ENCODE assay signal across 10 cellular contexts in the genomic region with DNA sequence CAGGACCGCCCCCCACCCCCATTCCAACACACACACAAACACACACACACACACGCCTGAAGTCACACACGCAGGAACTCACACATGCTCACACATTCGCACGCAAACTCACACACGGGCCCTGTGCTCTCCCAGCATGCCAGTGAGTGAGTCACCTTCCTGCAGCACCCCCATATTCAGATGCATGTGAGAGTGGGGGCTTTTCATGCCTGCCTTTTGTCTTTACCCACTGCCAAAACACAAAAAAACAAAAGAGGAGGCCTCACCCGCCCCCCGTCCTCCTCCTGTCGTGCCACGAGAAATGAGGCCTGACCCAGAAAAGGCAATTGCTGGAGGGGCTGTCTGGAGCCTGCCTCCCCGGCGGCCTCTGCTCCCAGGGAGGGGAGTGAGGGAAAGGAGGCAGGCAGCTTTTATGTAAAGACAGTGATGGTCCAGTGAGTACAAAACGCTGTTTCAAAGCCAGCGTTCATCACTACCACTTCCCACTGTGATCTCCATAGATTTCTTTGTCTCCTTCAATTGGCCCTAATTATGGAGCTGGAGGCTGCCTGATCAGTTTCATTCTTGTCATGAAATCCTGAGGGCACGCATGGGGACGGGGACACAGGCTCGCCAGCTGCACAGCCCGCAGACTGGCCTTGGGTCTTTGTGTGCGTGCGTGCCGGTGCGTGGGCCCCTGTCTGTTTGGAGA. TPM values are rescaled to one million over a fixed set of nuclear protein-coding genes. Genes with fewer than 3 reads are reported as not detected.
DNase-seq lines count a peak whose midpoint lies in the region; ATAC-seq and TF ChIP-seq lines count a peak whose summit lies in the region.
"Had no signal": no experiment of that assay in that cellular context is flagged by ENCODE, and none has a peak within 500 bp of the region (broad histone marks: within the 10 kb centered on the region; RNA-seq: fewer than 3 reads in every experiment).

No MANE protein-coding gene starts in this region.

- peaks cover 0 to 67% (median 51%) of the 10 kb centered on the region in 4 donors for H3K4me1 ChIP-seq in transverse colon

- peak; percentile 53 to 66 for ATAC-seq in activated T-cell treated with anti-CD3 and anti-CD28 coated beads, Interleukin-2, amount 50 U/mL, for 72 hours (replicated peaks in 1 of 2)
- ATAC-seq in HG02852 (IDR thresholded peaks at IDR 0.05; ENCODE audit: unreplicated experiment) (no peak), GM18873 (IDR thresholded peaks at IDR 0.05; ENCODE audit: low FRiP score, unreplicated experiment) (no peak), GM21367 (IDR thresholded peaks at IDR 0.05; ENCODE audit: unreplicated experiment) (no peak)

- in situ Hi-C loops in transverse colon (cut with MboI; ENCODE audit: low pct_ligation_motif_present in 1 of 4, low pct_unique_long_range_greater_than_20kb in 1 of 4, low sequenced_read_pairs in 3 of 4) = no loop called here

- no peak for TF ChIP-seq EP300 in transverse colon (IDR thresholded peaks at IDR 0.05; ENCODE audit: low read depth)

- CTCF ChIA-PET in activated naive CD4-positive, alpha-beta T cell treated with anti-CD3 and anti-CD28 coated beads for 36 hours (lab: Charles Lee) = no interaction called here

- H3K9me3 Mint-ChIP-seq in activated naive CD4-positive, alpha-beta T cell treated with anti-CD3 and anti-CD28 coated beads for 36 hours = no peaks in the 10 kb centered on the region
- H3K9me3 Mint-ChIP-seq in activated T-cell treated with anti-CD3 and anti-CD28 coated beads, Interleukin-2, amount 50 U/mL, for 72 hours = no peaks in the 10 kb centered on the region
- no peaks in the 10 kb centered on the region for H3K9me3 Mint-ChIP-seq in immature natural killer cell

- H3K9me3 ChIP-seq in transverse colon = no peaks in the 10 kb centered on the region

- H3K27me3 Mint-ChIP-seq in activated naive CD4-positive, alpha-beta T cell treated with anti-CD3 and anti-CD28 coated beads for 36 hours (ENCODE audit: low read depth) = no peaks in the 10 kb centered on the region
- no peaks in the 10 kb centered on the region for H3K27me3 Mint-ChIP-seq in activated T-cell treated with anti-CD3 and anti-CD28 coated beads, Interleukin-2, amount 50 U/mL, for 72 hours (ENCODE audit: low read depth)
- H3K27me3 Mint-ChIP-seq in immature natural killer cell (ENCODE audit: low read depth in 3 of 3) = peaks cover 0 to 9% (median 4%) of the 10 kb centered on the region in 3 donors

- TF ChIP-seq CTCF in transverse colon (IDR thresholded peaks at IDR 0.05) = no peak

- no peak overlapping the region for H3K4me3 ChIP-seq in transverse colon

- no peak overlapping the region for H3K4me3 Mint-ChIP-seq in activated naive CD4-positive, alpha-beta T cell treated with anti-CD3 and anti-CD28 coated beads for 36 hours
- peak overlapping the region; percentile 3 to 67 for H3K4me3 Mint-ChIP-seq in activated T-cell treated with anti-CD3 and anti-CD28 coated beads, Interleukin-2, amount 50 U/mL, for 72 hours
- peak overlapping the region; percentile 2 to 65 (median 12) for H3K4me3 Mint-ChIP-seq in immature natural killer cell

- no peak overlapping the region for H3K27ac Mint-ChIP-seq in activated naive CD4-positive, alpha-beta T cell treated with anti-CD3 and anti-CD28 coated beads for 36 hours
- peak overlapping the region; percentile 6 for H3K27ac Mint-ChIP-seq in activated T-cell treated with anti-CD3 and anti-CD28 coated beads, Interleukin-2, amount 50 U/mL, for 72 hours
- peak overlapping the region; percentile 45 to 89 (median 78) for H3K27ac Mint-ChIP-seq in immature natural killer cell

- H3K27me3 ChIP-seq in transverse colon = no peaks in the 10 kb centered on the region

- H3K36me3 Mint-ChIP-seq in activated naive CD4-positive, alpha-beta T cell treated with anti-CD3 and anti-CD28 coated beads for 36 hours (ENCODE audit: low read depth) = no peaks in the 10 kb centered on the region
- H3K36me3 Mint-ChIP-seq in activated T-cell treated with anti-CD3 and anti-CD28 coated beads, Interleukin-2, amount 50 U/mL, for 72 hours (ENCODE audit: insufficient read depth in 2 of 2) = no peaks in the 10 kb centered on the region
- H3K36me3 Mint-ChIP-seq in immature natural killer cell = peaks cover 0 to 2% (median 0%) of the 10 kb centered on the region in 3 donors

- no peaks in the 10 kb centered on the region for H3K36me3 ChIP-seq in transverse colon

- peak overlapping the region; percentile 8 to 57 (median 48) for H3K27ac ChIP-seq in transverse colon
- H3K27ac ChIP-seq: C4-2B had no signal

- intact Hi-C loops in activated naive CD4-positive, alpha-beta T cell treated with anti-CD3 and anti-CD28 coated beads for 36 hours (cut with micrococcal nuclease) = no loop called here
- intact Hi-C loops in transverse colon (cut with DNase I; ENCODE audit: low total_unique reads) = no loop called here

- TF ChIP-seq POLR2A in transverse colon (IDR thresholded peaks at IDR 0.05) = no peak

- peak; percentile 33 for DNase-seq in activated naive CD4-positive, alpha-beta T cell treated with anti-CD3 and anti-CD28 coated beads for 36 hours
- no peak for DNase-seq in activated naive CD4-positive, alpha-beta T cell treated with Interleukin-2 at 50 U/mL for 16 hours
- DNase-seq in activated T-cell treated with anti-CD3 and anti-CD28 coated beads, Interleukin-2, amount 50 U/mL, for 72 hours = peak in 1 of 2 donors; percentile 19
- DNase-seq in immature natural killer cell = peak in 1 of 3 donors; percentile 33
- no peak for DNase-seq in transverse colon
- DNase-seq: activated CD4-positive, alpha-beta T cell treated with anti-CD3 and anti-CD28 coated beads, Interleukin-2, amount 50 U/mL, for 1 hour had no signal

- H3K4me1 Mint-ChIP-seq in activated naive CD4-positive, alpha-beta T cell treated with anti-CD3 and anti-CD28 coated beads for 36 hours (ENCODE audit: low read depth) = peaks cover 13% of the 10 kb centered on the region
- peaks cover 32% of the 10 kb centered on the region for H3K4me1 Mint-ChIP-seq in activated T-cell treated with anti-CD3 and anti-CD28 coated beads, Interleukin-2, amount 50 U/mL, for 72 hours (ENCODE audit: low read depth)
- H3K4me1 Mint-ChIP-seq in immature natural killer cell = peaks cover 78 to 80% of the 10 kb centered on the region in 2 donors

- WGBS in transverse colon (ENCODE audit: low coverage in 1 of 2), 2 donors = 74% methylated on average over 22 of the region's 22 CpGs; no CpG with 5 or more reads in 1 of the 2 donors

RNA-seq across cellular contexts. Expression of a gene that starts 29.5 kb away (rescaled TPM):
- total RNA-seq in activated naive CD4-positive, alpha-beta T cell treated with anti-CD3 and anti-CD28 coated beads for 36 hours = 10 to 100 TPM in 1 of 2 experiments, 1 to 10 TPM in 1; 8.6 to 10.1 TPM
- total RNA-seq in activated T-cell treated with anti-CD3 and anti-CD28 coated beads, Interleukin-2, amount 50 U/mL, for 72 hours = 10 to 100 TPM; 26.7 to 30.9 TPM
- polyA plus RNA-seq in immature natural killer cell = 1 to 10 TPM in 2 of 3 donors, under 1 TPM in 1; 0.15 to 9.4 (median 2.9) TPM
- 100 to 1,000 TPM; 100 to 139 (median 120) TPM for total RNA-seq in transverse colon

Comparison
In these comparisons a context has a peak if more than half of its experiments do, and no peak if none do; other contexts are left out.
1. ATAC-seq: peak in activated T-cell treated with anti-CD3 and anti-CD28 coated beads, Interleukin-2, amount 50 U/mL, for 72 hours (2 of 2); none in HG02852 (single experiment), GM18873 (single experiment) and GM21367 (single experiment).